ENCODE assay signal across 8 cellular contexts in genomic region chr12:8648598-8649205, GRCh38. TPM values are rescaled to one million over a fixed set of nuclear protein-coding genes. Genes with fewer than 3 reads are reported as not detected.
DNase-seq lines count a peak whose midpoint lies in the region; ATAC-seq lines count a peak whose summit lies in the region.

No MANE protein-coding gene starts in this region.

- intact Hi-C loops in activated CD4-positive, alpha-beta memory T cell treated with anti-CD3 and anti-CD28 coated beads for 36 hours (cut with micrococcal nuclease) = loop anchor here (2.0 to 10.0 kb wide), 2 partner anchors 104 to 596 kb away; partner anchors contain the start of gene CLEC4E

- H3K4me3 Mint-ChIP-seq in activated CD4-positive, alpha-beta memory T cell treated with anti-CD3 and anti-CD28 coated beads for 36 hours = no peak overlapping the region

- H3K9me3 Mint-ChIP-seq in activated CD4-positive, alpha-beta memory T cell treated with anti-CD3 and anti-CD28 coated beads for 36 hours = no peaks in the 10 kb centered on the region

- H3K36me3 Mint-ChIP-seq in activated CD4-positive, alpha-beta memory T cell treated with anti-CD3 and anti-CD28 coated beads for 36 hours = no peaks in the 10 kb centered on the region

- peak; percentile 75 for ATAC-seq in GM19023 (IDR thresholded peaks at IDR 0.05; ENCODE audit: unreplicated experiment)
- ATAC-seq in HG02943 (IDR thresholded peaks at IDR 0.05; ENCODE audit: low read depth, unreplicated experiment) = peak; percentile 64

- peaks cover 21% of the 10 kb centered on the region for H3K27me3 Mint-ChIP-seq in activated CD4-positive, alpha-beta memory T cell treated with anti-CD3 and anti-CD28 coated beads for 36 hours

- peaks cover 41% of the 10 kb centered on the region for H3K4me1 Mint-ChIP-seq in activated CD4-positive, alpha-beta memory T cell treated with anti-CD3 and anti-CD28 coated beads for 36 hours (ENCODE audit: low read depth)

- no peak overlapping the region for H3K27ac Mint-ChIP-seq in activated CD4-positive, alpha-beta memory T cell treated with anti-CD3 and anti-CD28 coated beads for 36 hours

- POLR2A ChIA-PET in activated CD4-positive, alpha-beta memory T cell treated with anti-CD3 and anti-CD28 coated beads for 36 hours (lab: Charles Lee) = no interaction called here

- peak; percentile 91 for DNase-seq in activated CD4-positive, alpha-beta memory T cell treated with anti-CD3 and anti-CD28 coated beads for 36 hours
- peak; percentile 73 for DNase-seq in stimulated activated CD4-positive, alpha-beta T cell treated with anti-CD3 and anti-CD28 coated beads, Interleukin-4, amount 100 ng/mL, for 24 hours
- DNase-seq in hepatic stellate cell (ENCODE audit: low spot score) (no peak), COLO668 (lab: John Stamatoyannopoulos, UW; ENCODE audit: unreplicated experiment) (no peak), GDM1 (lab: John Stamatoyannopoulos, UW) (no peak), RKO (ENCODE audit: low spot score) (no peak)

- CTCF ChIA-PET in activated CD4-positive, alpha-beta memory T cell treated with anti-CD3 and anti-CD28 coated beads for 36 hours (lab: Charles Lee) = interaction anchor here (0.7 to 3.1 kb wide), 5 partner anchors 9 to 242 kb away, joined by 3 to 16 read pairs (median 7); no protein-coding TSS in a partner anchor

RNA-seq across cellular contexts. Expression of gene MFAP5, which starts 13.9 kb away (rescaled TPM):
- total RNA-seq in activated CD4-positive, alpha-beta memory T cell treated with anti-CD3 and anti-CD28 coated beads for 36 hours = not detected

RNA-seq across cellular contexts. Expression of gene AICDA, which starts 36.0 kb away (rescaled TPM):
- total RNA-seq in activated CD4-positive, alpha-beta memory T cell treated with anti-CD3 and anti-CD28 coated beads for 36 hours = not detected

RNA-seq across cellular contexts. Expression of gene RIMKLB, which starts 49.1 kb away (rescaled TPM):
- 1 to 10 TPM; 4.6 to 4.9 TPM for total RNA-seq in activated CD4-positive, alpha-beta memory T cell treated with anti-CD3 and anti-CD28 coated beads for 36 hours

Comparison
In these comparisons a context has a peak if more than half of its experiments do, and no peak if none do; other contexts are left out.
1. DNase-seq: peak in activated CD4-positive, alpha-beta memory T cell treated with anti-CD3 and anti-CD28 coated beads for 36 hours (single experiment) and stimulated activated CD4-positive, alpha-beta T cell treated with anti-CD3 and anti-CD28 coated beads, Interleukin-4, amount 100 ng/mL, for 24 hours (single experiment); none in hepatic stellate cell (single experiment), COLO668 (single experiment), GDM1 (single experiment) and RKO (single experiment).